Comparison of ENCODE assay signal across 24 cellular contexts in the genomic region with DNA sequence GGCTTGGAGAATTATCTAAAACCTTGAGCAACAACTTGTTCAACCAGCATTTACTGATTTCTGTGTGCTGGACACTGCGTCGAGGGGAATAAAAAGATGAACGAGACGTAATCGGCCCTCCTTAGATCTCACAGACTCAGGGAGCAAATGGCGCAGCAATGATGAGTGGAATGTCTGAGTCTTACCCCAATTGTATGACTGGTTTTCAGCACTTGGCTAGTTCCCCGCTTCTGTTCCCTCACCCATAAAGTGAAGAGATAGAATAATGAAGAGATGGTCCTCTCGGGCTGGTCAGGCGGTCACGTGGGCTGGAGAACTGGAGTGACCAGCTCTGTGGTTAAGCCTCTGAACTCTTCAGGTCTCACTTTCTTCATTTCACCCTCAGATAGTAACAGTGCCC.
"Had no signal": no experiment of that assay in that cellular context is flagged by ENCODE, and none has a peak within 500 bp of the region (broad histone marks: within the 10 kb centered on the region; RNA-seq: fewer than 3 reads in every experiment).

No MANE protein-coding gene starts in this region.

- DNase-seq: dermis blood vessel endothelial cell; esophagus squamous epithelium; foreskin fibroblast; head of caudate nucleus; kidney; left cardiac atrium; left ventricle myocardium superior; mesenchymal stem cell; midbrain; naive B cell; nephron progenitor cell; right lobe of liver; stimulated activated CD4-positive, alpha-beta T cell treated with anti-CD3 and anti-CD28 coated beads, Interleukin-4, amount 100 ng/mL, for 1 hour; stimulated activated CD8-positive, alpha-beta memory T cell treated with anti-CD3 and anti-CD28 coated beads, Interleukin-4, amount 100 ng/mL, for 48 hours; stimulated activated naive CD8-positive, alpha-beta T cell treated with anti-CD3 and anti-CD28 coated beads, Interleukin-15, Interleukin-2, amounts not matched to agents 100 U/mL and 50 U/mL, for 24 hours; thyroid gland; upper lobe of left lung; uterus had no signal

- H3K79me2 ChIP-seq: parathyroid adenoma had no signal

- H3K9ac ChIP-seq: parathyroid adenoma had no signal

- H2AFZ ChIP-seq: hepatocyte, parathyroid adenoma had no signal

- H3K27ac Mint-ChIP-seq: naive B cell; nephron progenitor cell; stimulated activated effector memory CD8-positive, alpha-beta T cell treated with anti-CD3 and anti-CD28 coated beads, Interleukin-12 subunit alpha, Interleukin-12 subunit beta, amount 100 ng/mL, for 72 hours had no signal

- H3K4me2 ChIP-seq: hepatocyte had no signal

- H3K27ac ChIP-seq: esophagus squamous epithelium, hepatocyte, parathyroid adenoma, prostate gland, right lobe of liver, suprapubic skin, thyroid gland, upper lobe of left lung, uterus had no signal

- ATAC-seq: left cardiac atrium; right lobe of liver; stimulated activated effector memory CD8-positive, alpha-beta T cell treated with anti-CD3 and anti-CD28 coated beads, Interleukin-12 subunit alpha, Interleukin-12 subunit beta, amount 100 ng/mL, for 72 hours; stimulated activated naive CD8-positive, alpha-beta T cell treated with anti-CD3 and anti-CD28 coated beads, Interleukin-15, Interleukin-2, amounts not matched to agents 100 U/mL and 50 U/mL, for 24 hours had no signal

- H3K27me3 ChIP-seq: hepatocyte, right lobe of liver, thyroid gland, upper lobe of left lung, uterus had no signal

- H3K9me3 ChIP-seq: esophagus squamous epithelium, prostate gland, right lobe of liver, suprapubic skin, thyroid gland, upper lobe of left lung, uterus had no signal

- H3K4me1 ChIP-seq: esophagus squamous epithelium, parathyroid adenoma, prostate gland, right lobe of liver, suprapubic skin, thyroid gland, upper lobe of left lung, uterus had no signal

- H3K4me3 Mint-ChIP-seq: naive B cell; nephron progenitor cell; stimulated activated effector memory CD8-positive, alpha-beta T cell treated with anti-CD3 and anti-CD28 coated beads, Interleukin-12 subunit alpha, Interleukin-12 subunit beta, amount 100 ng/mL, for 72 hours had no signal

- H3K4me3 ChIP-seq: esophagus squamous epithelium, hepatocyte, lung, prostate gland, right lobe of liver, suprapubic skin, thyroid gland, upper lobe of left lung, uterus had no signal

- H3K36me3 ChIP-seq: esophagus squamous epithelium, prostate gland, right lobe of liver, suprapubic skin, thyroid gland, upper lobe of left lung, uterus had no signal

- H3K9me3 Mint-ChIP-seq: nephron progenitor cell; stimulated activated effector memory CD8-positive, alpha-beta T cell treated with anti-CD3 and anti-CD28 coated beads, Interleukin-12 subunit alpha, Interleukin-12 subunit beta, amount 100 ng/mL, for 72 hours had no signal

- H3K4me1 Mint-ChIP-seq: naive B cell; nephron progenitor cell; stimulated activated effector memory CD8-positive, alpha-beta T cell treated with anti-CD3 and anti-CD28 coated beads, Interleukin-12 subunit alpha, Interleukin-12 subunit beta, amount 100 ng/mL, for 72 hours had no signal

- H3K36me3 Mint-ChIP-seq: naive B cell; stimulated activated effector memory CD8-positive, alpha-beta T cell treated with anti-CD3 and anti-CD28 coated beads, Interleukin-12 subunit alpha, Interleukin-12 subunit beta, amount 100 ng/mL, for 72 hours had no signal
